Comparison of ENCODE assay signal across 9 cellular contexts in genomic region chr2:42722328-42723190, GRCh38. TPM values are rescaled to one million over a fixed set of nuclear protein-coding genes. Genes with fewer than 3 reads are reported as not detected.
A peak's percentile ranks its signal among the peaks of the same experiment; 100 is the strongest.
DNase-seq lines count a peak whose midpoint lies in the region; ATAC-seq, FAIRE-seq and TF ChIP-seq lines count a peak whose summit lies in the region.
"Had no signal": no experiment of that assay in that cellular context is flagged by ENCODE, and none has a peak within 500 bp of the region (broad histone marks: within the 10 kb centered on the region; RNA-seq: fewer than 3 reads in every experiment).

No MANE protein-coding gene starts in this region.

- TF ChIP-seq EP300 in ovary (IDR thresholded peaks at IDR 0.05), result no peak

- H3K36me3 ChIP-seq in GM06990 (ENCODE audit: control insufficient read depth, insufficient read depth, low read length) (no peaks in the 10 kb centered on the region), ovary (no peaks in the 10 kb centered on the region)

- peak overlapping the region in 1 of 2 donors; percentile 55 for H3K27ac ChIP-seq in ovary

- H3K27me3 ChIP-seq in GM06990 (replicated peaks; ENCODE audit: control insufficient read depth, insufficient read depth, low read length) (no peaks in the 10 kb centered on the region), ovary (no peaks in the 10 kb centered on the region)

- H3K9me3 ChIP-seq in ovary, result no peaks in the 10 kb centered on the region

- ATAC-seq in GM19455 (IDR thresholded peaks at IDR 0.05; ENCODE audit: unreplicated experiment), result peak; percentile 98
- peak; percentile 99 for ATAC-seq in HG03432 (IDR thresholded peaks at IDR 0.05; ENCODE audit: unreplicated experiment)

- TF ChIP-seq CTCF in GM06990 (IDR thresholded peaks at IDR 0.05; ENCODE audit: insufficient read depth, low read length, poor library complexity, severe bottlenecking) (no peak), ovary (IDR thresholded peaks at IDR 0.05) (peak in 1 of 3 donors; percentile 11)

- FAIRE-seq in urothelium cell line (lab: Jason Lieb, UNC), result no peak
- FAIRE-seq: TTC549 had no signal

- no peak overlapping the region; the same call in 1 of the 2 replicates for H3K4me3 ChIP-seq in GM06990 (replicated peaks; ENCODE audit: low read depth, low read length)
- H3K4me3 ChIP-seq in ovary, result no peak overlapping the region

- peaks cover 7% of the 10 kb centered on the region for H3K4me1 ChIP-seq in ovary (ENCODE audit: insufficient read depth)

- 16 to 25% (median 19%) methylated on average over 7 of the region's 7 CpGs for WGBS in ovary, 3 donors

- no peak for TF ChIP-seq POLR2A in ovary (IDR thresholded peaks at IDR 0.05)

- peak; percentile 66 for DNase-seq in GM06990 (ENCODE audit: extremely low read depth, insufficient read length)
- peak; percentile 13 for DNase-seq in SW480 (ENCODE audit: low spot score)
- peak; percentile 86 for DNase-seq in fibroblast of peridontal ligament (ENCODE audit: extremely low read depth)
- peak; percentile 50 to 81 (median 61) for DNase-seq in ovary
- no peak for DNase-seq in urothelium cell line (ENCODE audit: low spot score)
- no peak for DNase-seq in cerebellum (ENCODE audit: low spot score)

- intact Hi-C loops in ovary (cut with DNase I), result no loop called here

RNA-seq across cellular contexts. Expression of gene OXER1, which starts 41.4 kb away (rescaled TPM):
- total RNA-seq in ovary, result 1 to 10 TPM; 1.0 to 7.8 (median 6.0) TPM
- 1 to 10 TPM in 1 of 2 donors, under 1 TPM in 1; 0.37 to 4.0 TPM for polyA plus RNA-seq in ovary
- total RNA-seq in cerebellum, result 0.18 TPM

Comparison
In these comparisons a context has a peak if more than half of its experiments do, and no peak if none do; other contexts are left out.
1. DNase-seq: peak in GM06990 (single experiment), SW480 (single experiment), fibroblast of peridontal ligament (single experiment) and ovary (5 of 5); none in urothelium cell line (single experiment) and cerebellum (single experiment).